18 cellular contexts compared by ENCODE assay signal in the genomic region with DNA sequence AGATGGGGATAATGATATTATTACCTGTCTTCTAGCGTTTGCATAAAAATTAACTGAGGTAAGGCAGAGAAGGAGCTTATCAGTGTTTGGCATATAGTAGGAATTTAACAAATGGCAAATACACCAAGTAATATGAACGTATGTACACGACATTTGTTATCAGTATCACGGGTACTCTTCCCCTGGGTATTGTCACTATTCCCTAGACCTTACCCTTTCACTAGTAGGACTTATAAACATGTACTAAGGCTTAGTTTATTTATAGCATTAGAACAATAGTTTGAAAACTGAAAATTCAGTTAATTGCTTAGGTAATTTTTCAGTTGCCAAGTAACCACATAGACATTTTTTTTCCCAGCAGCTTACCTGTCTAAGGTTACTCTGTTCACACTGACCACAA.
"Had no signal": no experiment of that assay in that cellular context is flagged by ENCODE, and none has a peak within 500 bp of the region (broad histone marks: within the 10 kb centered on the region; RNA-seq: fewer than 3 reads in every experiment).

No MANE protein-coding gene starts in this region.

- H3K9me3 ChIP-seq: SK-N-SH had no signal

- H3K36me3 Mint-ChIP-seq: T-cell had no signal

- H3K27ac Mint-ChIP-seq: T-cell; T-helper 1 cell treated with Interleukin-12 subunit alpha and Interleukin-12 subunit beta and Interleukin-4 antibody, amounts not matched to agents 30 μg/mL and 1 μg/mL, for 36 hours had no signal

- H3K9ac ChIP-seq: SK-N-SH had no signal

- DNase-seq: KBM-7, NCI-H1092, NCI-H1105 treated with DMSO at 0.1 percent for 48 hours, NCI-H1436, NCI-H187, NCI-H2029, NCI-H2081 treated with DMSO at 0.1 percent for 48 hours, NCI-H2171 treated with DMSO at 0.1 percent for 48 hours, NCI-H345, NCI-H446 treated with DMSO at 0.1 percent for 48 hours, NCI-H510A treated with DMSO at 0.1 percent for 48 hours, NCI-H526, NCI-H82, SHP77, SK-N-SH, SW 1271, T-cell had no signal

- ATAC-seq: T-cell had no signal
